18 cellular contexts compared by ENCODE assay signal in genomic region chr16:68750243-68750642, GRCh38. TPM values are rescaled to one million over a fixed set of nuclear protein-coding genes. Genes with fewer than 3 reads are reported as not detected.
A peak's percentile ranks its signal among the peaks of the same experiment; 100 is the strongest.
DNase-seq lines count a peak whose midpoint lies in the region; TF ChIP-seq lines count a peak whose summit lies in the region.
"Had no signal": no experiment of that assay in that cellular context is flagged by ENCODE, and none has a peak within 500 bp of the region (broad histone marks: within the 10 kb centered on the region; RNA-seq: fewer than 3 reads in every experiment).

No MANE protein-coding gene starts in this region.

- TF ChIP-seq CTCF in epithelial cell of proximal tubule (conservative IDR thresholded peaks at IDR 0.05; ENCODE audit: low read depth, low read length): no peak
- TF ChIP-seq CTCF in MM.1S (IDR thresholded peaks at IDR 0.05; ENCODE audit: low read length): no peak

- DNase-seq in DMS53 (lab: John Stamatoyannopoulos, UW) (peak; percentile 53), DMS53 treated with DMSO at 0.1 percent for 48 hours (lab: John Stamatoyannopoulos, UW; ENCODE audit: unreplicated experiment) (no peak), epithelial cell of proximal tubule (ENCODE audit: low read depth) (peak; percentile 25), neuronal stem cell (ENCODE audit: low spot score) (no peak), UCSD-AML1 (lab: John Stamatoyannopoulos, UW; ENCODE audit: unreplicated experiment) (no peak), NCI-H1436 (lab: John Stamatoyannopoulos, UW) (no peak), MM.1S (no peak)
- no peak for DNase-seq in activated CD4-positive, alpha-beta T cell treated with anti-CD3 and anti-CD28 coated beads, Interleukin-2, amount 10 ng/mL, durations not matched to agents 7 days and 5 days
- DNase-seq: 8988T; CD4-positive, alpha-beta memory T cell; DMS79 treated with DMSO at 0.1 percent for 48 hours; NCI-H187 treated with DMSO at 0.1 percent for 48 hours; NCI-H2171 treated with DMSO at 0.1 percent for 48 hours; NCI-H510A; NCI-H774 had no signal

- no peak overlapping the region for H2BK15ac ChIP-seq in neuronal stem cell (ENCODE audit: low read length)

- H3K36me3 Mint-ChIP-seq in activated CD4-positive, alpha-beta T cell treated with anti-CD3 and anti-CD28 coated beads, Interleukin-2, amount 10 ng/mL, durations not matched to agents 7 days and 5 days (ENCODE audit: low read depth): no peaks in the 10 kb centered on the region
- H3K36me3 Mint-ChIP-seq: CD4-positive, alpha-beta memory T cell; IgD-negative memory B cell had no signal

- H4K91ac ChIP-seq in neuronal stem cell (ENCODE audit: low read depth, low read length, poor library complexity): no peak overlapping the region

- H3K27me3 ChIP-seq in neuronal stem cell (ENCODE audit: control insufficient read depth in 3 of 3, insufficient read depth in 3 of 3, low read depth in 1 of 3, low read length in 3 of 3) (peaks cover 0 to 6% (median 0%) of the 10 kb centered on the region in 3 experiments), MM.1S (replicated peaks; ENCODE audit: insufficient read depth, low read length) (no peaks in the 10 kb centered on the region)

- H3K23ac ChIP-seq in neuronal stem cell (ENCODE audit: low read depth, low read length, poor library complexity): no peak overlapping the region

- no peaks in the 10 kb centered on the region for H3K9me2 ChIP-seq in MM.1S (replicated peaks; ENCODE audit: insufficient read depth, low read length)

- H3K4me3 ChIP-seq in epithelial cell of proximal tubule (ENCODE audit: low read depth, low read length) (no peak overlapping the region), neuronal stem cell (ENCODE audit: low read length in 2 of 2) (no peak overlapping the region), MM.1S (ENCODE audit: low read length) (no peak overlapping the region)
- H3K4me3 ChIP-seq: HAP-1 had no signal

- peaks cover 25% of the 10 kb centered on the region for H3K4me1 Mint-ChIP-seq in activated CD4-positive, alpha-beta T cell treated with anti-CD3 and anti-CD28 coated beads, Interleukin-2, amount 10 ng/mL, durations not matched to agents 7 days and 5 days

- H3K27ac ChIP-seq in neuronal stem cell (replicated peaks; ENCODE audit: low read length) (no peak overlapping the region), MM.1S (ENCODE audit: low read length) (no peak overlapping the region)

- POLR2A ChIA-PET in activated CD4-positive, alpha-beta T cell treated with anti-CD3 and anti-CD28 coated beads, Interleukin-2, amount 10 ng/mL, durations not matched to agents 7 days and 5 days (lab: Charles Lee): no interaction called here

- no peak overlapping the region for H3K9ac ChIP-seq in neuronal stem cell (ENCODE audit: low read depth, low read length, poor library complexity)
- no peak overlapping the region for H3K9ac ChIP-seq in MM.1S (ENCODE audit: low read length)

- no CpG with 5 or more reads among the region's 6 CpGs for WGBS in neuronal stem cell (ENCODE audit: extremely low coverage in 2 of 2, insufficient read length in 2 of 2, insufficient replicate concordance in 1 of 2), 2 donors

- H4K8ac ChIP-seq in neuronal stem cell (ENCODE audit: low read depth, low read length): no peak overlapping the region

- H3K9me3 ChIP-seq in neuronal stem cell (replicated peaks in 1 of 2; ENCODE audit: control insufficient read depth in 2 of 2, insufficient read depth in 1 of 2, low read depth in 1 of 2, low read length in 2 of 2) (no peaks in the 10 kb centered on the region), MM.1S (replicated peaks; ENCODE audit: insufficient read depth, low read length) (no peaks in the 10 kb centered on the region)
- H3K9me3 ChIP-seq: HAP-1 had no signal

- peaks cover 3% of the 10 kb centered on the region for H3F3A ChIP-seq in MM.1S (ENCODE audit: insufficient read depth, low read length)

- H3K79me2 ChIP-seq in MM.1S (ENCODE audit: low read length): no peaks in the 10 kb centered on the region

- H3K14ac ChIP-seq in neuronal stem cell (ENCODE audit: low read length): no peak overlapping the region

- H3K9me3 Mint-ChIP-seq in activated CD4-positive, alpha-beta T cell treated with anti-CD3 and anti-CD28 coated beads, Interleukin-2, amount 10 ng/mL, durations not matched to agents 7 days and 5 days: no peaks in the 10 kb centered on the region
- H3K9me3 Mint-ChIP-seq: CD4-positive, alpha-beta memory T cell; IgD-negative memory B cell had no signal

- no peak overlapping the region for H2BK120ac ChIP-seq in neuronal stem cell (ENCODE audit: low read depth, low read length)

- no peaks in the 10 kb centered on the region for H3K27me3 Mint-ChIP-seq in activated CD4-positive, alpha-beta T cell treated with anti-CD3 and anti-CD28 coated beads, Interleukin-2, amount 10 ng/mL, durations not matched to agents 7 days and 5 days

- H3K4me1 ChIP-seq in neuronal stem cell (ENCODE audit: control insufficient read depth in 2 of 2, insufficient read depth in 1 of 2, low read depth in 1 of 2, low read length in 2 of 2): no peaks in the 10 kb centered on the region
- no peaks in the 10 kb centered on the region for H3K4me1 ChIP-seq in MM.1S (ENCODE audit: low read length)
- H3K4me1 ChIP-seq: HAP-1 had no signal

- no peak overlapping the region for H3K4me3 Mint-ChIP-seq in activated CD4-positive, alpha-beta T cell treated with anti-CD3 and anti-CD28 coated beads, Interleukin-2, amount 10 ng/mL, durations not matched to agents 7 days and 5 days
- H3K4me3 Mint-ChIP-seq: CD4-positive, alpha-beta memory T cell; IgD-negative memory B cell had no signal

- no peak overlapping the region for H3K4ac ChIP-seq in neuronal stem cell (ENCODE audit: low read length)

- H3K27ac Mint-ChIP-seq in activated CD4-positive, alpha-beta T cell treated with anti-CD3 and anti-CD28 coated beads, Interleukin-2, amount 10 ng/mL, durations not matched to agents 7 days and 5 days: no peak overlapping the region
- H3K27ac Mint-ChIP-seq: CD4-positive, alpha-beta memory T cell; IgD-negative memory B cell had no signal

- H2AK5ac ChIP-seq in neuronal stem cell (ENCODE audit: low read depth, low read length): no peak overlapping the region

- no peak overlapping the region for H3K4me2 ChIP-seq in neuronal stem cell (ENCODE audit: insufficient read depth, low read length, poor library complexity, severe bottlenecking)
- H3K4me2 ChIP-seq in MM.1S (ENCODE audit: low read depth, low read length): no peak overlapping the region

- no peak overlapping the region for H2BK5ac ChIP-seq in neuronal stem cell (ENCODE audit: low read length)

- no peaks in the 10 kb centered on the region for H3K36me3 ChIP-seq in neuronal stem cell (replicated peaks in 1 of 2; ENCODE audit: control insufficient read depth in 2 of 2, insufficient read depth in 2 of 2, low read length in 2 of 2)
- no peaks in the 10 kb centered on the region for H3K36me3 ChIP-seq in MM.1S (replicated peaks; ENCODE audit: insufficient read depth, low read length)
- H3K36me3 ChIP-seq: HAP-1 had no signal

- H3K18ac ChIP-seq in neuronal stem cell (ENCODE audit: low read length): no peak overlapping the region

- no peaks in the 10 kb centered on the region for H3K79me1 ChIP-seq in neuronal stem cell (ENCODE audit: low read depth, low read length)

- H4K20me1 ChIP-seq in MM.1S (ENCODE audit: insufficient read depth, low read length): no peaks in the 10 kb centered on the region

- no peak overlapping the region for H2BK12ac ChIP-seq in neuronal stem cell (ENCODE audit: low read length)

- CTCF ChIA-PET in activated CD4-positive, alpha-beta T cell treated with anti-CD3 and anti-CD28 coated beads, Interleukin-2, amount 10 ng/mL, durations not matched to agents 7 days and 5 days (lab: Charles Lee): interaction anchor here (0.7 to 1.0 kb wide), 2 partner anchors 19 to 22 kb away, joined by 3 read pairs; no protein-coding TSS in a partner anchor

- peak overlapping the region; percentile 54 for H2AFZ ChIP-seq in neuronal stem cell (ENCODE audit: low read length)
- no peak overlapping the region for H2AFZ ChIP-seq in MM.1S (ENCODE audit: low read length)

RNA-seq across cellular contexts. Expression of gene CDH1, which starts 13.2 kb away (rescaled TPM):
- 29.2 and 56.8 TPM in 2 replicates for total RNA-seq in epithelial cell of proximal tubule
- 0.13 TPM for polyA plus RNA-seq in neuronal stem cell (2013, experiment 1 of 2)
- polyA plus RNA-seq in neuronal stem cell (2013, experiment 2 of 2): 0.06 TPM
- under 1 TPM; 0.06 to 0.69 TPM for total RNA-seq in activated CD4-positive, alpha-beta T cell treated with anti-CD3 and anti-CD28 coated beads, Interleukin-2, amount 10 ng/mL, durations not matched to agents 7 days and 5 days
- total RNA-seq: LHCN-M2 had no signal
- polyA plus RNA-seq: IgD-negative memory B cell had no signal

Comparison
In these comparisons a context has a peak if more than half of its experiments do, and no peak if none do; other contexts are left out.
1. DNase-seq: peak in DMS53 (single experiment) and epithelial cell of proximal tubule (single experiment); none in DMS53 treated with DMSO at 0.1 percent for 48 hours (single experiment), neuronal stem cell (single experiment), UCSD-AML1 (single experiment), NCI-H1436 (single experiment), activated CD4-positive, alpha-beta T cell treated with anti-CD3 and anti-CD28 coated beads, Interleukin-2, amount 10 ng/mL, durations not matched to agents 7 days and 5 days (single experiment) and MM.1S (single experiment).
2. RNA of gene CDH1, which starts 13.2 kb away (total RNA-seq): 29.2 to 56.8 TPM in epithelial cell of proximal tubule; 0.06 to 0.69 TPM in activated CD4-positive, alpha-beta T cell treated with anti-CD3 and anti-CD28 coated beads, Interleukin-2, amount 10 ng/mL, durations not matched to agents 7 days and 5 days; every median in the first group is over 10 times any median in the second.